ENCODE assay signal across 11 cellular contexts in the genomic region with DNA sequence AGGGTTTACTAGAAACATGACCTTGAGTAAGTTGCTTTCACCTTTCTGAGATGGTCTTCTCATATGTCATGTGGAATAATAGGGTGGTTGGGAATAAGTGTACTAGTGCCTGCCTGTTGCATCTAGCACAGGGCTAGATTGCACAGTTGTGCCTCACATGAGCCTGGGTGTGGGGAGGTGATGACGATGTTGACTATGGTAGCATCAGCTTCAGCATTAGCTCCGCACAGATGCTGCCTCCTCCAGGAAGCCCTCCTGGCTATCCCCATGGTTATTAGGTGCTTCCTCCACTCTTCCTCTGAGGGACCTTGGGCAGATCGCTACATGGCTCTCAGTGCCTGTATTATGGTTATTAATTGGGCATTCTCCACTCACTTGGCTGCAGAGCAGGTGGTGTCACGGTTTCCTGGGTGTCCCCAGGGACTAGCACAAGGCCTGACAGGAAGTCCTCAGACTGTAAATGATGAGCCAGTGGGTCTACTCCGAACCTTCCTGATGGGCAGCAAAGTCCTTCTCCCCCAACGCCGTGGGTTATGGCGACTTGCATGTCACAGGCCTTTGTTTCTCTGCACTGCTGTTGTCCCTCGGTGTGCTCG.
DNase-seq lines count a peak whose midpoint lies in the region; ATAC-seq and FAIRE-seq lines count a peak whose summit lies in the region.
"Had no signal": no experiment of that assay in that cellular context is flagged by ENCODE, and none has a peak within 500 bp of the region (broad histone marks: within the 10 kb centered on the region; RNA-seq: fewer than 3 reads in every experiment).

No MANE protein-coding gene starts in this region.

- no peak for DNase-seq in right cardiac atrium
- DNase-seq in left cardiac atrium, result no peak
- peak; percentile 45 for DNase-seq in NCI-H69 (lab: John Stamatoyannopoulos, UW)
- DNase-seq in ecto neural progenitor cell (ENCODE audit: low spot score), result no peak
- DNase-seq in NCI-H187 treated with DMSO at 0.1 percent for 48 hours (lab: John Stamatoyannopoulos, UW), result no peak
- DNase-seq in small intestine, result no peak
- no peak for DNase-seq in NCI-H2081 treated with DMSO at 0.1 percent for 48 hours (lab: John Stamatoyannopoulos, UW)
- DNase-seq: NCI-H1105, nephron progenitor cell had no signal

- H3K27ac ChIP-seq in right cardiac atrium (ENCODE audit: low read length) (peak overlapping the region; percentile 14), small intestine (ENCODE audit: low read depth in 1 of 2, low read length in 1 of 2) (no peak overlapping the region)
- H3K27ac ChIP-seq: adrenal gland had no signal

- intact Hi-C loops in right cardiac atrium (cut with DNase I) (loop anchor here in 1 of 4 donors (10.0 kb wide), 1 partner anchor 387 kb away; the partner anchor contains the start of gene NR3C2), left cardiac atrium (cut with DNase I) (no loop called here)

- WGBS in right cardiac atrium, result 87% methylated on average over 10 of the region's 10 CpGs
- 87 to 96% (median 94%) methylated on average over 10 of the region's 10 CpGs for WGBS in small intestine, 3 donors

- ATAC-seq in right cardiac atrium, result no peak
- no peak for ATAC-seq in left cardiac atrium
- ATAC-seq in HG02884 (IDR thresholded peaks at IDR 0.05; ENCODE audit: unreplicated experiment), result peak; percentile 21

- H3K27me3 ChIP-seq in right cardiac atrium (ENCODE audit: control insufficient read depth, insufficient read depth) (no peaks in the 10 kb centered on the region), small intestine (ENCODE audit: control insufficient read depth in 2 of 2, insufficient read depth in 2 of 2, low read length in 2 of 2) (no peaks in the 10 kb centered on the region)
- H3K27me3 ChIP-seq: adrenal gland had no signal

- FAIRE-seq in small intestine (lab: Jason Lieb, UNC), result no peak

- peaks cover 14% of the 10 kb centered on the region for H3K4me1 ChIP-seq in right cardiac atrium (ENCODE audit: control insufficient read depth, insufficient read depth, low read length)
- H3K4me1 ChIP-seq in small intestine (ENCODE audit: control insufficient read depth in 2 of 2, insufficient read depth in 1 of 2, low read depth in 1 of 2, low read length in 1 of 2), result peaks cover 2 to 9% of the 10 kb centered on the region in 2 donors

- H3K36me3 ChIP-seq in small intestine (ENCODE audit: control insufficient read depth in 2 of 2, insufficient read depth in 2 of 2, low read length in 2 of 2), result no peaks in the 10 kb centered on the region
- H3K36me3 ChIP-seq: adrenal gland had no signal

- H3K4me3 ChIP-seq in right cardiac atrium (ENCODE audit: low read length) (no peak overlapping the region), small intestine (ENCODE audit: low read depth in 1 of 2, low read length in 2 of 2) (no peak overlapping the region)
- H3K4me3 ChIP-seq: adrenal gland had no signal

- H3K9me3 ChIP-seq in right cardiac atrium (ENCODE audit: control insufficient read depth, low read length), result no peaks in the 10 kb centered on the region
- H3K9me3 ChIP-seq in small intestine (ENCODE audit: control insufficient read depth, low read depth), result no peaks in the 10 kb centered on the region
- H3K9me3 ChIP-seq: adrenal gland had no signal
